Comparison of ENCODE assay signal across 14 cellular contexts in genomic region chr5:9269024-9269423, GRCh38.
"Had no signal": no experiment of that assay in that cellular context is flagged by ENCODE, and none has a peak within 500 bp of the region (broad histone marks: within the 10 kb centered on the region; RNA-seq: fewer than 3 reads in every experiment).

No MANE protein-coding gene starts in this region.

- H3K4me1 ChIP-seq: neural progenitor cell, pancreas had no signal

- H2AFZ ChIP-seq: neural progenitor cell had no signal

- H3K27me3 ChIP-seq: esophagus squamous epithelium, neural progenitor cell, pancreas had no signal

- ATAC-seq: activated naive CD4-positive, alpha-beta T cell treated with anti-CD3 and anti-CD28 coated beads, Interleukin-2, amount 50 U/mL, for 72 hours; pancreas had no signal

- H3K9ac ChIP-seq: neural progenitor cell had no signal

- H3K36me3 ChIP-seq: esophagus squamous epithelium, left ventricle myocardium inferior, neural progenitor cell, pancreas, thoracic aorta had no signal

- H3K4me3 ChIP-seq: esophagus squamous epithelium, left ventricle myocardium inferior, neural progenitor cell, pancreas, thoracic aorta had no signal

- H3K27ac ChIP-seq: esophagus squamous epithelium, left ventricle myocardium inferior, neural progenitor cell, pancreas, thoracic aorta had no signal

- H3K4me2 ChIP-seq: neural progenitor cell had no signal

- H3K9me3 ChIP-seq: esophagus squamous epithelium, pancreas, thoracic aorta had no signal

- DNase-seq: activated CD4-positive, alpha-beta T cell treated with anti-CD3 and anti-CD28 coated beads, Interleukin-2, amount 50 U/mL, for 4 hours; activated CD4-positive, CD25-positive, alpha-beta regulatory T cell treated with anti-CD3 and anti-CD28 coated beads, Interleukin-2, amount 50 U/mL, for 72 hours; activated effector memory CD4-positive, alpha-beta T cell treated with Interleukin-2 at 50 U/mL for 16 hours; activated T-cell treated with anti-CD3 and anti-CD28 coated beads, Interleukin-2, amount 50 U/mL, for 1 hour; esophagus squamous epithelium; foreskin melanocyte; head of caudate nucleus; left ventricle myocardium inferior; mesenchymal stem cell; pancreas; stimulated activated CD4-positive, alpha-beta T cell treated with anti-CD3 and anti-CD28 coated beads, Interleukin-4, amount 100 ng/mL, for 24 hours had no signal
